In the genomic region with DNA sequence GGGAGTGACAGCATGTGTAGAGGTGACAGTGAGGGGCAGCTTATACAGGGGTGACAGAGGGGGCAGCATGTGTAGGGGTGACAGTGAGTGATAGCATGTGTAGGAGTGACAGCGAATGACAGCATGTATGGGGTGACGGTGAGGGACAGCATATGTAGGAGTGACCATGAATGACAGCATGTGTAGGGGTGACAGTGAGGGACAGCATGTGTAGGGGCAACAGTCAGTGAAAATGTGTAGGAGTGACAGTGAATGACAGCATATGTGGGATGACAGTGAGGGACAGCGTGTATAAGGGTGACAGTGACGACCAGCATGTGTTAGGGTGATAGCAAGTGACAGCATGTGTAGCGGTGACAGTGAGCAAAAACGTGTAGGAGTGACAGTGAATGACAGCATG, we compare ENCODE assay signal across 3 cellular contexts.
TF ChIP-seq lines count a peak whose summit lies in the region.

No MANE protein-coding gene starts in this region.

TF ChIP-seq in HEK293, 187 proteins besides CTCF, POLR2A, EP300 and RAD21:
- TF ChIP-seq ZNF747 (tag by site-specific recombination; IDR thresholded peaks at IDR 0.05) (no peak), EGR2 (tag by site-specific recombination; IDR thresholded peaks at IDR 0.05; ENCODE audit: low read depth) (peak; percentile 52), YY1 (tag by site-specific recombination; IDR thresholded peaks at IDR 0.05) (no peak), SP3 (tag by site-specific recombination; IDR thresholded peaks at IDR 0.05) (no peak), ZNF585B (tag by site-specific recombination; IDR thresholded peaks at IDR 0.05) (no peak), ZFHX2 (tag by site-specific recombination; conservative IDR thresholded peaks at IDR 0.05) (peak; percentile 62; the same call in 1 of the 2 replicates), ZIC2 (tag by site-specific recombination; IDR thresholded peaks at IDR 0.05) (no peak), GLI2 (tag by site-specific recombination; IDR thresholded peaks at IDR 0.05; ENCODE audit: borderline replicate concordance, low read depth) (no peak), ZNF701 (tag by site-specific recombination; IDR thresholded peaks at IDR 0.05) (no peak), ZBTB7A (tag by site-specific recombination; IDR thresholded peaks at IDR 0.05; ENCODE audit: low read depth) (no peak)
- TF ChIP-seq, protein P1, sequence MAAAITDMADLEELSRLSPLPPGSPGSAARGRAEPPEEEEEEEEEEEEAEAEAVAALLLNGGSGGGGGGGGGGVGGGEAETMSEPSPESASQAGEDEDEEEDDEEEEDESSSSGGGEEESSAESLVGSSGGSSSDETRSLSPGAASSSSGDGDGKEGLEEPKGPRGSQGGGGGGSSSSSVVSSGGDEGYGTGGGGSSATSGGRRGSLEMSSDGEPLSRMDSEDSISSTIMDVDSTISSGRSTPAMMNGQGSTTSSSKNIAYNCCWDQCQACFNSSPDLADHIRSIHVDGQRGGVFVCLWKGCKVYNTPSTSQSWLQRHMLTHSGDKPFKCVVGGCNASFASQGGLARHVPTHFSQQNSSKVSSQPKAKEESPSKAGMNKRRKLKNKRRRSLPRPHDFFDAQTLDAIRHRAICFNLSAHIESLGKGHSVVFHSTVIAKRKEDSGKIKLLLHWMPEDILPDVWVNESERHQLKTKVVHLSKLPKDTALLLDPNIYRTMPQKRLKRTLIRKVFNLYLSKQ (tag by site-specific recombination; IDR thresholded peaks at IDR 0.05; ENCODE audit: borderline replicate concordance), result no peak

TF ChIP-seq in H1, 55 proteins besides CTCF, POLR2A, EP300 and RAD21:
- TF ChIP-seq SUZ12 (IDR thresholded peaks at IDR 0.05; ENCODE audit: low read length) (no peak), YY1 (IDR thresholded peaks at IDR 0.05; ENCODE audit: low read depth, low read length) (no peak), BACH1 (IDR thresholded peaks at IDR 0.05; ENCODE audit: low read length) (no peak), TAF1 (IDR thresholded peaks at IDR 0.05; ENCODE audit: low read depth, low read length) (no peak), MAFK (IDR thresholded peaks at IDR 0.05; ENCODE audit: low read depth, low read length) (no peak), CEBPB (IDR thresholded peaks at IDR 0.05; ENCODE audit: low read depth, low read length) (no peak), SIX5 (IDR thresholded peaks at IDR 0.05; ENCODE audit: low read depth, low read length) (no peak), CBX5 (IDR thresholded peaks at IDR 0.05; ENCODE audit: low read depth, low read length) (no peak), CREB1 (IDR thresholded peaks at IDR 0.05) (no peak), RBBP5 (IDR thresholded peaks at IDR 0.05; ENCODE audit: borderline replicate concordance, low read depth, low read length) (no peak), CTBP2 (IDR thresholded peaks at IDR 0.05; ENCODE audit: borderline replicate concordance, insufficient read depth, insufficient read length, low read length) (no peak)

TF ChIP-seq in neural cell, 6 proteins besides CTCF, POLR2A, EP300 and RAD21:
- TF ChIP-seq SMC3 (conservative IDR thresholded peaks at IDR 0.05; ENCODE audit: poor library complexity), result no peak
- TF ChIP-seq, protein P2, sequence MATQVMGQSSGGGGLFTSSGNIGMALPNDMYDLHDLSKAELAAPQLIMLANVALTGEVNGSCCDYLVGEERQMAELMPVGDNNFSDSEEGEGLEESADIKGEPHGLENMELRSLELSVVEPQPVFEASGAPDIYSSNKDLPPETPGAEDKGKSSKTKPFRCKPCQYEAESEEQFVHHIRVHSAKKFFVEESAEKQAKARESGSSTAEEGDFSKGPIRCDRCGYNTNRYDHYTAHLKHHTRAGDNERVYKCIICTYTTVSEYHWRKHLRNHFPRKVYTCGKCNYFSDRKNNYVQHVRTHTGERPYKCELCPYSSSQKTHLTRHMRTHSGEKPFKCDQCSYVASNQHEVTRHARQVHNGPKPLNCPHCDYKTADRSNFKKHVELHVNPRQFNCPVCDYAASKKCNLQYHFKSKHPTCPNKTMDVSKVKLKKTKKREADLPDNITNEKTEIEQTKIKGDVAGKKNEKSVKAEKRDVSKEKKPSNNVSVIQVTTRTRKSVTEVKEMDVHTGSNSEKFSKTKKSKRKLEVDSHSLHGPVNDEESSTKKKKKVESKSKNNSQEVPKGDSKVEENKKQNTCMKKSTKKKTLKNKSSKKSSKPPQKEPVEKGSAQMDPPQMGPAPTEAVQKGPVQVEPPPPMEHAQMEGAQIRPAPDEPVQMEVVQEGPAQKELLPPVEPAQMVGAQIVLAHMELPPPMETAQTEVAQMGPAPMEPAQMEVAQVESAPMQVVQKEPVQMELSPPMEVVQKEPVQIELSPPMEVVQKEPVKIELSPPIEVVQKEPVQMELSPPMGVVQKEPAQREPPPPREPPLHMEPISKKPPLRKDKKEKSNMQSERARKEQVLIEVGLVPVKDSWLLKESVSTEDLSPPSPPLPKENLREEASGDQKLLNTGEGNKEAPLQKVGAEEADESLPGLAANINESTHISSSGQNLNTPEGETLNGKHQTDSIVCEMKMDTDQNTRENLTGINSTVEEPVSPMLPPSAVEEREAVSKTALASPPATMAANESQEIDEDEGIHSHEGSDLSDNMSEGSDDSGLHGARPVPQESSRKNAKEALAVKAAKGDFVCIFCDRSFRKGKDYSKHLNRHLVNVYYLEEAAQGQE (IDR thresholded peaks at IDR 0.05; ENCODE audit: borderline replicate concordance), result no peak
- peak; percentile 29 for TF ChIP-seq POLR2AphosphoS5 (IDR thresholded peaks at IDR 0.05)
